ENCODE assay signal across 1 cellular context in the genomic region with DNA sequence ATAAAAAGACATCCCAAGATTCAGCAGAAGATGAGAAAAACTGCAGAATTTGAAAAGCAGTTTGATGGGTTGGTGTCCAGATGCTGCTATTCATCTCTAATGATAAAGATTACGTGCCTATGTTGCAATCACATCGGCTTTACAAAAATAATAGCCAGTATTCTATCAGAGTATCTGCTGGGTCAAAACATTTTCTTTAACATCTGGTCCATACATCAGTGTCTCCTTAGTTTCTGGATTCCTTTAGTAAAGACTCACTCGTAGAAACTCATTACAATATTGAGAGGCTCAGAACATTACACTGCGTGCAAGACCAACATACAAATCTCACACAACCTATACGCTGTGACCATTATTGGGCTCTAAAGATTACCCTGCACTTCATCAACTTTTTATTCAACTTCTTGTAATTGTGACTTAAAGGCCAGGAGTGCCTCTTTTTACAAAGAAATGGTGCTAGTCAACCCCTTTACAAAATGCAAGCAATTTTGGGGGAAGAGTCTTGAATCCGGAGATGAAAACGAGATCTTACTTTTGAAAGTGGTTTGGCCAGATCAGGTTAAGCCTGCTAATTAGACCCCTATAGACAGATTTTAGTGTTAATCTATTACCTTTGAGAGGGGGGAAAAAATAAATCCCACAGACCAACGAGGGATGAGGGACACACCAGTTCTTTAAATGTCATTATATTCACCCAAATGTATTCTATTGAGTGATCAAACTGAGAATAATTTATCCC.
TF ChIP-seq lines count a peak whose summit lies in the region.

No MANE protein-coding gene starts in this region.

TF ChIP-seq in WTC11, 78 proteins besides CTCF, POLR2A, EP300 and RAD21 (continued from another document):
- TF ChIP-seq, protein P1, sequence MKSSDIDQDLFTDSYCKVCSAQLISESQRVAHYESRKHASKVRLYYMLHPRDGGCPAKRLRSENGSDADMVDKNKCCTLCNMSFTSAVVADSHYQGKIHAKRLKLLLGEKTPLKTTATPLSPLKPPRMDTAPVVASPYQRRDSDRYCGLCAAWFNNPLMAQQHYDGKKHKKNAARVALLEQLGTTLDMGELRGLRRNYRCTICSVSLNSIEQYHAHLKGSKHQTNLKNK (CRISPR knock-in tag; IDR thresholded peaks at IDR 0.05), result no peak
- TF ChIP-seq, protein P2, sequence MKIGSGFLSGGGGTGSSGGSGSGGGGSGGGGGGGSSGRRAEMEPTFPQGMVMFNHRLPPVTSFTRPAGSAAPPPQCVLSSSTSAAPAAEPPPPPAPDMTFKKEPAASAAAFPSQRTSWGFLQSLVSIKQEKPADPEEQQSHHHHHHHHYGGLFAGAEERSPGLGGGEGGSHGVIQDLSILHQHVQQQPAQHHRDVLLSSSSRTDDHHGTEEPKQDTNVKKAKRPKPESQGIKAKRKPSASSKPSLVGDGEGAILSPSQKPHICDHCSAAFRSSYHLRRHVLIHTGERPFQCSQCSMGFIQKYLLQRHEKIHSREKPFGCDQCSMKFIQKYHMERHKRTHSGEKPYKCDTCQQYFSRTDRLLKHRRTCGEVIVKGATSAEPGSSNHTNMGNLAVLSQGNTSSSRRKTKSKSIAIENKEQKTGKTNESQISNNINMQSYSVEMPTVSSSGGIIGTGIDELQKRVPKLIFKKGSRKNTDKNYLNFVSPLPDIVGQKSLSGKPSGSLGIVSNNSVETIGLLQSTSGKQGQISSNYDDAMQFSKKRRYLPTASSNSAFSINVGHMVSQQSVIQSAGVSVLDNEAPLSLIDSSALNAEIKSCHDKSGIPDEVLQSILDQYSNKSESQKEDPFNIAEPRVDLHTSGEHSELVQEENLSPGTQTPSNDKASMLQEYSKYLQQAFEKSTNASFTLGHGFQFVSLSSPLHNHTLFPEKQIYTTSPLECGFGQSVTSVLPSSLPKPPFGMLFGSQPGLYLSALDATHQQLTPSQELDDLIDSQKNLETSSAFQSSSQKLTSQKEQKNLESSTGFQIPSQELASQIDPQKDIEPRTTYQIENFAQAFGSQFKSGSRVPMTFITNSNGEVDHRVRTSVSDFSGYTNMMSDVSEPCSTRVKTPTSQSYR (CRISPR knock-in tag; IDR thresholded peaks at IDR 0.05), result no peak
- TF ChIP-seq ELF4 (CRISPR knock-in tag; IDR thresholded peaks at IDR 0.05; ENCODE audit: low read depth) (no peak), ZNF232 (CRISPR knock-in tag; IDR thresholded peaks at IDR 0.05) (no peak), NR1H2 (CRISPR knock-in tag; IDR thresholded peaks at IDR 0.05) (no peak)
- TF ChIP-seq, protein P3, sequence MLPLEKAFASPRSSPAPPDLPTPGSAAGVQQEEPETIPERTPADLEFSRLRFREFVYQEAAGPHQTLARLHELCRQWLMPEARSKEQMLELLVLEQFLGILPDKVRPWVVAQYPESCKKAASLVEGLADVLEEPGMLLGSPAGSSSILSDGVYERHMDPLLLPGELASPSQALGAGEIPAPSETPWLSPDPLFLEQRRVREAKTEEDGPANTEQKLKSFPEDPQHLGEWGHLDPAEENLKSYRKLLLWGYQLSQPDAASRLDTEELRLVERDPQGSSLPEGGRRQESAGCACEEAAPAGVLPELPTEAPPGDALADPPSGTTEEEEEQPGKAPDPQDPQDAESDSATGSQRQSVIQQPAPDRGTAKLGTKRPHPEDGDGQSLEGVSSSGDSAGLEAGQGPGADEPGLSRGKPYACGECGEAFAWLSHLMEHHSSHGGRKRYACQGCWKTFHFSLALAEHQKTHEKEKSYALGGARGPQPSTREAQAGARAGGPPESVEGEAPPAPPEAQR (CRISPR knock-in tag; IDR thresholded peaks at IDR 0.05), result no peak
